In the genomic region with DNA sequence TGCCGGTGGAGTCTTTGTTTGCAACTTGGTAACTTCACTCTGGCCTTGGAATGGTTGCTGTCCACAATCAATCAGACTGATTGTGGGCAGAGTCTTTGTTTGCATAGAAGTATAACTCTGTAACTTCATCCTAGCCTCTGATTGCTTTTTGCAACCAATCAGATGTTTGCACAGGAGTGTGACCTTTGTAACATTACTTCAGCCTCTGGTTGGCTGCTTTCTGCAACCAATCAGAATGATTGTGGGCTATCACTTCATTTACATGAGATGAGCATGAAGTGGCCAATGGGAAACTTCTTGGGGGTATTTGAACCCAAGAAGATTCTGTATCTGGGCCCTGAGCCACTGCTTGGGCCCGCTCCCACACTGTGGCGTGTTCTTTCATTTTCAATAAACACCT, we compare ENCODE assay signal across 1 cellular context.
TF ChIP-seq lines count a peak whose summit lies in the region.

No MANE protein-coding gene starts in this region.

TF ChIP-seq in HepG2, 621 proteins besides CTCF, POLR2A, EP300 and RAD21 (continued from another document and continues in another):
- TF ChIP-seq, protein P1, sequence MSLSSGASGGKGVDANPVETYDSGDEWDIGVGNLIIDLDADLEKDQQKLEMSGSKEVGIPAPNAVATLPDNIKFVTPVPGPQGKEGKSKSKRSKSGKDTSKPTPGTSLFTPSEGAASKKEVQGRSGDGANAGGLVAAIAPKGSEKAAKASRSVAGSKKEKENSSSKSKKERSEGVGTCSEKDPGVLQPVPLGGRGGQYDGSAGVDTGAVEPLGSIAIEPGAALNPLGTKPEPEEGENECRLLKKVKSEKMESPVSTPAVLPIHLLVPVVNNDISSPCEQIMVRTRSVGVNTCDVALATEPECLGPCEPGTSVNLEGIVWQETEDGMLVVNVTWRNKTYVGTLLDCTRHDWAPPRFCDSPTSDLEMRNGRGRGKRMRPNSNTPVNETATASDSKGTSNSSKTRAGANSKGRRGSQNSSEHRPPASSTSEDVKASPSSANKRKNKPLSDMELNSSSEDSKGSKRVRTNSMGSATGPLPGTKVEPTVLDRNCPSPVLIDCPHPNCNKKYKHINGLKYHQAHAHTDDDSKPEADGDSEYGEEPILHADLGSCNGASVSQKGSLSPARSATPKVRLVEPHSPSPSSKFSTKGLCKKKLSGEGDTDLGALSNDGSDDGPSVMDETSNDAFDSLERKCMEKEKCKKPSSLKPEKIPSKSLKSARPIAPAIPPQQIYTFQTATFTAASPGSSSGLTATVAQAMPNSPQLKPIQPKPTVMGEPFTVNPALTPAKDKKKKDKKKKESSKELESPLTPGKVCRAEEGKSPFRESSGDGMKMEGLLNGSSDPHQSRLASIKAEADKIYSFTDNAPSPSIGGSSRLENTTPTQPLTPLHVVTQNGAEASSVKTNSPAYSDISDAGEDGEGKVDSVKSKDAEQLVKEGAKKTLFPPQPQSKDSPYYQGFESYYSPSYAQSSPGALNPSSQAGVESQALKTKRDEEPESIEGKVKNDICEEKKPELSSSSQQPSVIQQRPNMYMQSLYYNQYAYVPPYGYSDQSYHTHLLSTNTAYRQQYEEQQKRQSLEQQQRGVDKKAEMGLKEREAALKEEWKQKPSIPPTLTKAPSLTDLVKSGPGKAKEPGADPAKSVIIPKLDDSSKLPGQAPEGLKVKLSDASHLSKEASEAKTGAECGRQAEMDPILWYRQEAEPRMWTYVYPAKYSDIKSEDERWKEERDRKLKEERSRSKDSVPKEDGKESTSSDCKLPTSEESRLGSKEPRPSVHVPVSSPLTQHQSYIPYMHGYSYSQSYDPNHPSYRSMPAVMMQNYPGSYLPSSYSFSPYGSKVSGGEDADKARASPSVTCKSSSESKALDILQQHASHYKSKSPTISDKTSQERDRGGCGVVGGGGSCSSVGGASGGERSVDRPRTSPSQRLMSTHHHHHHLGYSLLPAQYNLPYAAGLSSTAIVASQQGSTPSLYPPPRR (CRISPR knock-in tag; IDR thresholded peaks at IDR 0.05; ENCODE audit: borderline replicate concordance), result peak; percentile 26; the same call in 1 of the 2 replicates
- TF ChIP-seq, protein P2, sequence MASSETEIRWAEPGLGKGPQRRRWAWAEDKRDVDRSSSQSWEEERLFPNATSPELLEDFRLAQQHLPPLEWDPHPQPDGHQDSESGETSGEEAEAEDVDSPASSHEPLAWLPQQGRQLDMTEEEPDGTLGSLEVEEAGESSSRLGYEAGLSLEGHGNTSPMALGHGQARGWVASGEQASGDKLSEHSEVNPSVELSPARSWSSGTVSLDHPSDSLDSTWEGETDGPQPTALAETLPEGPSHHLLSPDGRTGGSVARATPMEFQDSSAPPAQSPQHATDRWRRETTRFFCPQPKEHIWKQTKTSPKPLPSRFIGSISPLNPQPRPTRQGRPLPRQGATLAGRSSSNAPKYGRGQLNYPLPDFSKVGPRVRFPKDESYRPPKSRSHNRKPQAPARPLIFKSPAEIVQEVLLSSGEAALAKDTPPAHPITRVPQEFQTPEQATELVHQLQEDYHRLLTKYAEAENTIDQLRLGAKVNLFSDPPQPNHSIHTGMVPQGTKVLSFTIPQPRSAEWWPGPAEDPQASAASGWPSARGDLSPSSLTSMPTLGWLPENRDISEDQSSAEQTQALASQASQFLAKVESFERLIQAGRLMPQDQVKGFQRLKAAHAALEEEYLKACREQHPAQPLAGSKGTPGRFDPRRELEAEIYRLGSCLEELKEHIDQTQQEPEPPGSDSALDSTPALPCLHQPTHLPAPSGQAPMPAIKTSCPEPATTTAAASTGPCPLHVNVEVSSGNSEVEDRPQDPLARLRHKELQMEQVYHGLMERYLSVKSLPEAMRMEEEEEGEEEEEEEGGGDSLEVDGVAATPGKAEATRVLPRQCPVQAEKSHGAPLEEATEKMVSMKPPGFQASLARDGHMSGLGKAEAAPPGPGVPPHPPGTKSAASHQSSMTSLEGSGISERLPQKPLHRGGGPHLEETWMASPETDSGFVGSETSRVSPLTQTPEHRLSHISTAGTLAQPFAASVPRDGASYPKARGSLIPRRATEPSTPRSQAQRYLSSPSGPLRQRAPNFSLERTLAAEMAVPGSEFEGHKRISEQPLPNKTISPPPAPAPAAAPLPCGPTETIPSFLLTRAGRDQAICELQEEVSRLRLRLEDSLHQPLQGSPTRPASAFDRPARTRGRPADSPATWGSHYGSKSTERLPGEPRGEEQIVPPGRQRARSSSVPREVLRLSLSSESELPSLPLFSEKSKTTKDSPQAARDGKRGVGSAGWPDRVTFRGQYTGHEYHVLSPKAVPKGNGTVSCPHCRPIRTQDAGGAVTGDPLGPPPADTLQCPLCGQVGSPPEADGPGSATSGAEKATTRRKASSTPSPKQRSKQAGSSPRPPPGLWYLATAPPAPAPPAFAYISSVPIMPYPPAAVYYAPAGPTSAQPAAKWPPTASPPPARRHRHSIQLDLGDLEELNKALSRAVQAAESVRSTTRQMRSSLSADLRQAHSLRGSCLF (CRISPR knock-in tag; IDR thresholded peaks at IDR 0.05; ENCODE audit: borderline replicate concordance), result no peak
- TF ChIP-seq FOXC1 (CRISPR knock-in tag; IDR thresholded peaks at IDR 0.05; ENCODE audit: borderline replicate concordance) (no peak), ZIK1 (CRISPR knock-in tag; IDR thresholded peaks at IDR 0.05; ENCODE audit: borderline replicate concordance, low read depth) (no peak), PAXIP1 (CRISPR knock-in tag; conservative IDR thresholded peaks at IDR 0.05) (peak; percentile 70), TARDBP (CRISPR knock-in tag; IDR thresholded peaks at IDR 0.05) (no peak), ZNF180 (CRISPR knock-in tag; IDR thresholded peaks at IDR 0.05; ENCODE audit: borderline replicate concordance, low read depth) (no peak), MIXL1 (CRISPR knock-in tag; IDR thresholded peaks at IDR 0.05) (0 out of 2 replicates have a peak, but pooled peaks have one; percentile 20), ATF2 (CRISPR knock-in tag; IDR thresholded peaks at IDR 0.05) (no peak), ONECUT2 (CRISPR knock-in tag; IDR thresholded peaks at IDR 0.05) (no peak), RXRB (CRISPR knock-in tag; IDR thresholded peaks at IDR 0.05; ENCODE audit: borderline replicate concordance) (peak; percentile 49; the same call in 1 of the 2 replicates), ARID3A (IDR thresholded peaks at IDR 0.05; ENCODE audit: low read depth, low read length) (0 out of 2 replicates have a peak, but pooled peaks have one; percentile 18), TRAFD1 (CRISPR knock-in tag; IDR thresholded peaks at IDR 0.05; ENCODE audit: borderline replicate concordance) (no peak), ELF3 (CRISPR knock-in tag; IDR thresholded peaks at IDR 0.05) (no peak), ZNF660 (CRISPR knock-in tag; IDR thresholded peaks at IDR 0.05; ENCODE audit: borderline replicate concordance, low read depth) (no peak), SMAD3 (CRISPR knock-in tag; IDR thresholded peaks at IDR 0.05) (0 out of 2 replicates have a peak, but pooled peaks have one; percentile 31), ZNF10 (CRISPR knock-in tag; IDR thresholded peaks at IDR 0.05; ENCODE audit: borderline replicate concordance, low read depth) (no peak), KDM6A (CRISPR knock-in tag; IDR thresholded peaks at IDR 0.05; ENCODE audit: low read depth) (0 out of 2 replicates have a peak, but pooled peaks have one; percentile 21), FOSL2 (CRISPR knock-in tag; IDR thresholded peaks at IDR 0.05) (0 out of 2 replicates have a peak, but pooled peaks have one; percentile 8), ZNF292 (CRISPR knock-in tag; IDR thresholded peaks at IDR 0.05; ENCODE audit: borderline replicate concordance, low read depth) (0 out of 2 replicates have a peak, but pooled peaks have one; percentile 6), MAX (IDR thresholded peaks at IDR 0.05) (no peak), ZNF225 (CRISPR knock-in tag; IDR thresholded peaks at IDR 0.05) (no peak), DPF2 (CRISPR knock-in tag; IDR thresholded peaks at IDR 0.05; ENCODE audit: borderline replicate concordance, low read depth) (no peak), YEATS4 (CRISPR knock-in tag; IDR thresholded peaks at IDR 0.05; ENCODE audit: borderline replicate concordance) (no peak), TGIF2 (CRISPR knock-in tag; IDR thresholded peaks at IDR 0.05) (no peak), SNRNP70 (IDR thresholded peaks at IDR 0.05; ENCODE audit: low read depth, low read length) (no peak), CCDC6 (CRISPR knock-in tag; IDR thresholded peaks at IDR 0.05) (no peak), NCOR1 (IDR thresholded peaks at IDR 0.05; ENCODE audit: borderline replicate concordance, low read length) (peak; percentile 44; the same call in 1 of the 2 replicates), NR1H2 (CRISPR knock-in tag; IDR thresholded peaks at IDR 0.05; ENCODE audit: borderline replicate concordance, low read depth) (no peak), NFYC (CRISPR knock-in tag; IDR thresholded peaks at IDR 0.05) (peak; percentile 68), MIER2 (CRISPR knock-in tag; IDR thresholded peaks at IDR 0.05) (peak; percentile 37; the same call in 1 of the 2 replicates), TBX3 (IDR thresholded peaks at IDR 0.05; ENCODE audit: borderline replicate concordance) (no peak), ZNF703 (CRISPR knock-in tag; IDR thresholded peaks at IDR 0.05; ENCODE audit: borderline replicate concordance) (no peak), ZFP82 (CRISPR knock-in tag; IDR thresholded peaks at IDR 0.05; ENCODE audit: borderline replicate concordance) (no peak)
- TF ChIP-seq, protein P3, sequence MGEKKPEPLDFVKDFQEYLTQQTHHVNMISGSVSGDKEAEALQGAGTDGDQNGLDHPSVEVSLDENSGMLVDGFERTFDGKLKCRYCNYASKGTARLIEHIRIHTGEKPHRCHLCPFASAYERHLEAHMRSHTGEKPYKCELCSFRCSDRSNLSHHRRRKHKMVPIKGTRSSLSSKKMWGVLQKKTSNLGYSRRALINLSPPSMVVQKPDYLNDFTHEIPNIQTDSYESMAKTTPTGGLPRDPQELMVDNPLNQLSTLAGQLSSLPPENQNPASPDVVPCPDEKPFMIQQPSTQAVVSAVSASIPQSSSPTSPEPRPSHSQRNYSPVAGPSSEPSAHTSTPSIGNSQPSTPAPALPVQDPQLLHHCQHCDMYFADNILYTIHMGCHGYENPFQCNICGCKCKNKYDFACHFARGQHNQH (CRISPR knock-in tag; IDR thresholded peaks at IDR 0.05), result 0 out of 2 replicates have a peak, but pooled peaks have one; percentile 33
- TF ChIP-seq, protein P4, sequence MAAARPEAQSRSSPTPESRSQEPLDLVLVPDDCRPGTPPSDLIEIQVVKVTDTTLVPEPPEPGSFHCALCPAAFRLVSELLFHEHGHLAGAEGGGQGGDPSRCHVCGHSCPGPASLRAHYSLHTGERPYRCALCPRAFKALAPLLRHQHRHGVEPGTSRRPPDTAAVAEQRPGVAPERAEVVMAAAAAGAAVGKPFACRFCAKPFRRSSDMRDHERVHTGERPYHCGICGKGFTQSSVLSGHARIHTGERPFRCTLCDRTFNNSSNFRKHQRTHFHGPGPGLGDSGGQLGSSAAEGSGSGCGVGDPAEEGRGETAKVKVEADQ (CRISPR knock-in tag; IDR thresholded peaks at IDR 0.05; ENCODE audit: borderline replicate concordance), result no peak
